ENCODE assay signal across 8 cellular contexts in the genomic region with DNA sequence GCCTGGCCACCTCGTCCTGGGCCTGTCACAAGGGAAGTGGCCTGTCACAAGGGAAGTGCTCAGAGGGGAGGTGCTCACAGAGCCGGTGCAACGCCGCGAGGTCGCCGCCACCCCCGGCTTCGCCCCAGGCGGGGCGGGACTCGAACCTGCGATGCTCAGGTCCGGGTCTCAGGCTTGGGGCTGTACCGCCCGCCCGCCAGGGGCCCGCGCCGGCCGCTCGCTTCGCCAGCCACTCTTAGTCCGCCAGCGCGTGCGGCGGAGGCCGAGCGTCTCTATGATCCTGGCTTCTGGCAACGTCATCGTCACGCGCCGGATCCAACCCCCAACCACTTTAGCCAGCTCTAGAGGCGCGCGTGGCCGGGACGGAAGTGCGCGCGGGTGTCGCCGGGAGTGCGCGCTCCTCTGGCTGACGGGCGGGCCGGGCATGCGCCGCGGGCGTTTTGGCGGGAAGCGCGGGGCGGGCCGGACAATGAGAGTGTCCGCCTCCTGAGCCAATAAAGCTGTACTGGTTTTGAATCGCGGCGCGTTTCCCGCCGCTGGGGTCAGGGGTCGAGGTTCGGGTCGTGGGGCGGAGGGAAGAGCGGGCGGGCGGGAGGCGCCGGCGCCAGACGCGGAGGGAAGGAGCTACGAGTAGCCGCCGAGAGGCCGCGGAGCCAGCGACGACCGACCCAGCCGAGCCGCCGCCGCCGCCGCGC. TPM values are rescaled to one million over a fixed set of nuclear protein-coding genes. Genes with fewer than 3 reads are reported as not detected.
DNase-seq lines count a peak whose midpoint lies in the region; ATAC-seq and TF ChIP-seq lines count a peak whose summit lies in the region.

A gene with protein sequence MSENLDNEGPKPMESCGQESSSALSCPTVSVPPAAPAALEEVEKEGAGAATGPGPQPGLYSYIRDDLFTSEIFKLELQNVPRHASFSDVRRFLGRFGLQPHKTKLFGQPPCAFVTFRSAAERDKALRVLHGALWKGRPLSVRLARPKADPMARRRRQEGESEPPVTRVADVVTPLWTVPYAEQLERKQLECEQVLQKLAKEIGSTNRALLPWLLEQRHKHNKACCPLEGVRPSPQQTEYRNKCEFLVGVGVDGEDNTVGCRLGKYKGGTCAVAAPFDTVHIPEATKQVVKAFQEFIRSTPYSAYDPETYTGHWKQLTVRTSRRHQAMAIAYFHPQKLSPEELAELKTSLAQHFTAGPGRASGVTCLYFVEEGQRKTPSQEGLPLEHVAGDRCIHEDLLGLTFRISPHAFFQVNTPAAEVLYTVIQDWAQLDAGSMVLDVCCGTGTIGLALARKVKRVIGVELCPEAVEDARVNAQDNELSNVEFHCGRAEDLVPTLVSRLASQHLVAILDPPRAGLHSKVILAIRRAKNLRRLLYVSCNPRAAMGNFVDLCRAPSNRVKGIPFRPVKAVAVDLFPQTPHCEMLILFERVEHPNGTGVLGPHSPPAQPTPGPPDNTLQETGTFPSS (minus strand): TSS at position 276 of the 695 bp plus-strand sequence. CDS start 320 bp downstream, outside the sequence.

- peak within 1 kb of the TSS; percentile 97 for H3K4me3 Mint-ChIP-seq in activated T-helper 1 cell treated with anti-CD3 and anti-CD28 coated beads, Interleukin-12 subunit alpha, Interleukin-12 subunit beta, Interleukin-2, Interleukin-4 antibody, amounts not matched to agents 30 ng/mL and 10 ng/mL and 1 ng/mL, durations not matched to agents 14 hours and 24 hours and 36 hours
- H3K4me3 Mint-ChIP-seq in naive thymus-derived CD8-positive, alpha-beta T cell: peak within 1 kb of the TSS; percentile 83 to 97 (median 90)

- peak within 1 kb of the TSS; percentile 96 for H3K27ac Mint-ChIP-seq in activated T-helper 1 cell treated with anti-CD3 and anti-CD28 coated beads, Interleukin-12 subunit alpha, Interleukin-12 subunit beta, Interleukin-2, Interleukin-4 antibody, amounts not matched to agents 30 ng/mL and 10 ng/mL and 1 ng/mL, durations not matched to agents 14 hours and 24 hours and 36 hours
- H3K27ac Mint-ChIP-seq in naive thymus-derived CD8-positive, alpha-beta T cell: peak within 1 kb of the TSS; percentile 79 to 96 (median 94)

- TF ChIP-seq CTCF in DND-41 (IDR thresholded peaks at IDR 0.05; ENCODE audit: borderline replicate concordance, extremely low read depth, low read length, poor library complexity, severe bottlenecking) (peak; percentile 26), fibroblast of lung (conservative IDR thresholded peaks at IDR 0.05 in 1 of 2, IDR thresholded peaks at IDR 0.05 in 1 of 2; ENCODE audit: low read depth in 1 of 2, low read length in 2 of 2) (peak in 1 of 2 donors; percentile 6)

- POLR2A ChIA-PET in naive thymus-derived CD8-positive, alpha-beta T cell (lab: Charles Lee): interaction anchor here (0.8 to 3.2 kb wide), 17 partner anchors 9 to 973 kb away, joined by 3 to 23 read pairs (median 6); a partner anchor contains a TSS

- H3K36me3 Mint-ChIP-seq in activated T-helper 1 cell treated with anti-CD3 and anti-CD28 coated beads, Interleukin-12 subunit alpha, Interleukin-12 subunit beta, Interleukin-2, Interleukin-4 antibody, amounts not matched to agents 30 ng/mL and 10 ng/mL and 1 ng/mL, durations not matched to agents 14 hours and 24 hours and 36 hours (ENCODE audit: low read depth): peaks cover 42% of the 10 kb centered on the region
- peaks cover 0 to 34% (median 3%) of the 10 kb centered on the region in 3 donors for H3K36me3 Mint-ChIP-seq in naive thymus-derived CD8-positive, alpha-beta T cell

- H3K9ac ChIP-seq in DND-41 (ENCODE audit: low read depth, low read length) (peak within 1 kb of the TSS; percentile 97), fibroblast of lung (ENCODE audit: insufficient read depth, low read length) (peak within 1 kb of the TSS; percentile 96)

- intact Hi-C loops in activated T-helper 1 cell treated with anti-CD3 and anti-CD28 coated beads, Interleukin-12 subunit alpha, Interleukin-12 subunit beta, Interleukin-2, Interleukin-4 antibody, amounts not matched to agents 30 ng/mL and 10 ng/mL and 1 ng/mL, durations not matched to agents 14 hours and 24 hours and 36 hours (cut with micrococcal nuclease): loop anchor here (1.0 to 10.0 kb wide), 6 partner anchors 14 to 888 kb away; a partner anchor contains a TSS

- peak within 1 kb of the TSS; percentile 95 for H3K27ac ChIP-seq in DND-41 (ENCODE audit: low read length)
- peak within 1 kb of the TSS; percentile 91 for H3K27ac ChIP-seq in fibroblast of lung (ENCODE audit: insufficient read depth, low read length)

- H4K20me1 ChIP-seq in DND-41 (ENCODE audit: insufficient read depth, low read length): peaks cover 81% of the 10 kb centered on the region
- no peaks in the 10 kb centered on the region for H4K20me1 ChIP-seq in fibroblast of lung (ENCODE audit: control insufficient read depth, extremely low read depth, insufficient read depth, low read length)

- H3K4me1 Mint-ChIP-seq in activated T-helper 1 cell treated with anti-CD3 and anti-CD28 coated beads, Interleukin-12 subunit alpha, Interleukin-12 subunit beta, Interleukin-2, Interleukin-4 antibody, amounts not matched to agents 30 ng/mL and 10 ng/mL and 1 ng/mL, durations not matched to agents 14 hours and 24 hours and 36 hours (ENCODE audit: low read depth): peaks cover 30% of the 10 kb centered on the region
- H3K4me1 Mint-ChIP-seq in naive thymus-derived CD8-positive, alpha-beta T cell: peaks cover 14 to 57% (median 39%) of the 10 kb centered on the region in 4 donors

- H3K27me3 Mint-ChIP-seq in activated T-helper 1 cell treated with anti-CD3 and anti-CD28 coated beads, Interleukin-12 subunit alpha, Interleukin-12 subunit beta, Interleukin-2, Interleukin-4 antibody, amounts not matched to agents 30 ng/mL and 10 ng/mL and 1 ng/mL, durations not matched to agents 14 hours and 24 hours and 36 hours (ENCODE audit: insufficient read depth): peaks cover 3% of the 10 kb centered on the region
- H3K27me3 Mint-ChIP-seq in naive thymus-derived CD8-positive, alpha-beta T cell: no peaks in the 10 kb centered on the region

- no peaks in the 10 kb centered on the region for H3K27me3 ChIP-seq in DND-41 (ENCODE audit: insufficient read depth, low read length, poor library complexity)
- no peaks in the 10 kb centered on the region for H3K27me3 ChIP-seq in fibroblast of lung (ENCODE audit: control insufficient read depth, insufficient read depth, low read length)

- DNase-seq in DND-41 (peak; percentile 98), Kasumi-1 (lab: John Stamatoyannopoulos, UW) (peak; percentile 95 to 96), RKO (ENCODE audit: low spot score) (peak; percentile 98), fibroblast of lung (ENCODE audit: low read depth in 2 of 2) (peak; percentile 98)
- peak; percentile 97 for DNase-seq in activated T-helper 1 cell treated with anti-CD3 and anti-CD28 coated beads, Interleukin-12 subunit alpha, Interleukin-12 subunit beta, Interleukin-2, Interleukin-4 antibody, amounts not matched to agents 30 ng/mL and 10 ng/mL and 1 ng/mL, durations not matched to agents 14 hours and 24 hours and 36 hours (ENCODE audit: low spot score)
- peak; percentile 93 to 97 (median 95) for DNase-seq in naive thymus-derived CD8-positive, alpha-beta T cell
- peak; percentile 92 to 97 (median 94) for DNase-seq in stimulated activated naive CD4-positive, alpha-beta T cell (lab: John Stamatoyannopoulos, UW)

- H3K4me3 ChIP-seq in DND-41 (ENCODE audit: low read depth in 1 of 2, low read length in 2 of 2) (peak within 1 kb of the TSS; percentile 97 to 100), fibroblast of lung (replicated peaks in 1 of 4; ENCODE audit: control extremely low read depth in 1 of 4, insufficient read depth in 1 of 4, low read depth in 3 of 4, low read length in 4 of 4) (peak within 1 kb of the TSS; percentile 90 to 95 (median 92))

- H2AFZ ChIP-seq in DND-41 (ENCODE audit: low read depth, low read length) (peak within 1 kb of the TSS; percentile 87), fibroblast of lung (ENCODE audit: low read length) (peak within 1 kb of the TSS; percentile 84)

- H3K4me2 ChIP-seq in DND-41 (ENCODE audit: insufficient read depth, low read length) (peak within 1 kb of the TSS; percentile 95), fibroblast of lung (ENCODE audit: extremely low read depth, insufficient read depth, low read length) (peak within 1 kb of the TSS; percentile 94)

- H3K36me3 ChIP-seq in DND-41 (ENCODE audit: insufficient read depth, low read length): peaks cover 89% of the 10 kb centered on the region
- peaks cover 42% of the 10 kb centered on the region for H3K36me3 ChIP-seq in fibroblast of lung (ENCODE audit: control insufficient read depth, insufficient read depth, low read length)

- H3K9me3 Mint-ChIP-seq in activated T-helper 1 cell treated with anti-CD3 and anti-CD28 coated beads, Interleukin-12 subunit alpha, Interleukin-12 subunit beta, Interleukin-2, Interleukin-4 antibody, amounts not matched to agents 30 ng/mL and 10 ng/mL and 1 ng/mL, durations not matched to agents 14 hours and 24 hours and 36 hours: no peaks in the 10 kb centered on the region
- no peaks in the 10 kb centered on the region for H3K9me3 Mint-ChIP-seq in naive thymus-derived CD8-positive, alpha-beta T cell

- H3K4me1 ChIP-seq in DND-41 (ENCODE audit: insufficient read depth, low read length) (peaks cover 71% of the 10 kb centered on the region), fibroblast of lung (ENCODE audit: control insufficient read depth, extremely low read depth, insufficient read depth, low read length) (peaks cover 9% of the 10 kb centered on the region)

- ATAC-seq in DND-41 (ENCODE audit: insufficient read depth, low read depth) (peak; percentile 76), GM21825 (IDR thresholded peaks at IDR 0.05; ENCODE audit: unreplicated experiment) (peak; percentile 65)
- peak; percentile 81 for ATAC-seq in naive thymus-derived CD8-positive, alpha-beta T cell

- H3K9me3 ChIP-seq in DND-41 (ENCODE audit: insufficient read depth, low read length, severe bottlenecking): no peaks in the 10 kb centered on the region
- no peaks in the 10 kb centered on the region for H3K9me3 ChIP-seq in fibroblast of lung (ENCODE audit: control insufficient read depth, insufficient read depth, low read depth, low read length)

- H3K79me2 ChIP-seq in DND-41 (ENCODE audit: insufficient read depth, low read length) (peaks cover 88% of the 10 kb centered on the region), fibroblast of lung (ENCODE audit: control insufficient read depth, insufficient read depth, low read length) (peaks cover 69% of the 10 kb centered on the region)

RNA-seq across cellular contexts. Expression of the gene that starts here (rescaled TPM):
- 142 and 161 TPM in 2 replicates for total RNA-seq in activated T-helper 1 cell treated with anti-CD3 and anti-CD28 coated beads, Interleukin-12 subunit alpha, Interleukin-12 subunit beta, Interleukin-2, Interleukin-4 antibody, amounts not matched to agents 30 ng/mL and 10 ng/mL and 1 ng/mL, durations not matched to agents 14 hours and 24 hours and 36 hours
- total RNA-seq in fibroblast of lung: 38.8 and 52.2 TPM in 2 replicates
- polyA plus RNA-seq in fibroblast of lung: 12.9 and 13.5 TPM in 2 replicates
- 23.8 and 28.5 TPM in 2 replicates for polyA plus RNA-seq in fibroblast of lung (2012)
- 28.7 and 36.2 TPM in 2 replicates for polyA minus RNA-seq in fibroblast of lung (ENCODE audit: low replicate concordance)
- 100 to 1,000 TPM; 120 to 123 TPM for total RNA-seq in naive thymus-derived CD8-positive, alpha-beta T cell
- polyA plus RNA-seq in naive thymus-derived CD8-positive, alpha-beta T cell: 10 to 100 TPM; 24.8 to 36.8 (median 32.5) TPM

Comparison
In these comparisons a context has a peak if more than half of its experiments do, and no peak if none do; other contexts are left out.
1. Peak in every context shown above with its lines: DNase-seq, ATAC-seq, H3K4me3 ChIP-seq and H3K27ac ChIP-seq.